Comparison of ENCODE assay signal across 1 cellular context in the genomic region with DNA sequence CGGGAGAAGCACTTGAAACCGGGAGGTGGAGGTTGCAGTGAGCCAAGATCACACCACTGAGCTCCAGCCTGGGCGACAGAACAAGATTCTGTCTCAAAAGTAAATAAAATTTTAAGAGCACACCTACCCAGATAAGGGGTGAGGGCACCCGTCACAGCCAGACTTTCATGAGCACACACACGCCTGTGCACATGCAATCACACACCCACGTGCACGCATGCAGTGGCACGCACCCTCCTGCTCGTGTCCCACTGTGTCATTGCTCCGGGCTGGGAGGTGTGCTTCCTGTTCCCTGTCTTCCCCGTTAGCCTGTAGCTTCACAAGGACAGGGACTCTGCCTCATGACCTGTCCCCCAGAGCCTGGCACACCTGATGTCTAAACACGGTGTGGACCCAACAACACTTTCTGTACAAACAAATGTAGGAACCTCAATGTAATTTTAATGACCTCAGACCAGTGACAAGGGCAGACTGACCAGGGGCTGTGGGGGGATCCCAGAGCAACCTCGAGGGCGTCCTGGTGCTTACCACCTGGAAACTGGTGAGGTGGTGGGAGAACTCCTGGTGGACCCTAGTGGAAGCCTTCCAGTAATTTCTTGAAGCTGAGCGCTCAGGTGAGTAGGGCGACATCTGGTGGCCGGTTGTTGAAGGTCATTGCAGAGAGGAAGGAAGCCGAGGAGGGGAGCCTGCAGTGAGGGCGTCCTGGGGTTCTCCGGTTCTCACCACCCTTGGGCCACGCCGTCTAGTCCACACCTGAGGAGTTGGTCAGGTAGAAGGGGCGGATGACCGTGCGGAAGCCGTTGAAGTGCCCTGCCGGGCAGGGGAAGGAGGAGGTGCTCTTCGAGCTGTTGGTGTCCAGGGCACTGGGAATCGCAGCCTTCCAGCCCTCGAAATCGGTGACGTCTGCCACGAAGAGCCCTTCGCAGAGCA.
A peak's percentile ranks its signal among the peaks of the same experiment; 100 is the strongest.
TF ChIP-seq lines count a peak whose summit lies in the region.

No MANE protein-coding gene starts in this region.

TF ChIP-seq in HepG2, 621 proteins besides CTCF, POLR2A, EP300 and RAD21 (continued from another document and continues in another):
- TF ChIP-seq, protein P1, sequence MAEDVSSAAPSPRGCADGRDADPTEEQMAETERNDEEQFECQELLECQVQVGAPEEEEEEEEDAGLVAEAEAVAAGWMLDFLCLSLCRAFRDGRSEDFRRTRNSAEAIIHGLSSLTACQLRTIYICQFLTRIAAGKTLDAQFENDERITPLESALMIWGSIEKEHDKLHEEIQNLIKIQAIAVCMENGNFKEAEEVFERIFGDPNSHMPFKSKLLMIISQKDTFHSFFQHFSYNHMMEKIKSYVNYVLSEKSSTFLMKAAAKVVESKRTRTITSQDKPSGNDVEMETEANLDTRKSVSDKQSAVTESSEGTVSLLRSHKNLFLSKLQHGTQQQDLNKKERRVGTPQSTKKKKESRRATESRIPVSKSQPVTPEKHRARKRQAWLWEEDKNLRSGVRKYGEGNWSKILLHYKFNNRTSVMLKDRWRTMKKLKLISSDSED (CRISPR knock-in tag; IDR thresholded peaks at IDR 0.05), result no peak
- TF ChIP-seq KLF6 (CRISPR knock-in tag; IDR thresholded peaks at IDR 0.05), result 0 out of 2 replicates have a peak, but pooled peaks have one; percentile 54
- TF ChIP-seq JARID2 (CRISPR knock-in tag; IDR thresholded peaks at IDR 0.05; ENCODE audit: insufficient replicate concordance), result no peak
- no peak for TF ChIP-seq FLYWCH1 (CRISPR knock-in tag; IDR thresholded peaks at IDR 0.05)
- TF ChIP-seq TCF7 (IDR thresholded peaks at IDR 0.05; ENCODE audit: low read depth), result no peak
- TF ChIP-seq RBM22 (optimal IDR thresholded peaks at IDR 0.05; ENCODE audit: low read length), result no peak
- no peak for TF ChIP-seq TBP (CRISPR knock-in tag; IDR thresholded peaks at IDR 0.05)
- 0 out of 2 replicates have a peak, but pooled peaks have one; percentile 50 for TF ChIP-seq ZNF792 (CRISPR knock-in tag; IDR thresholded peaks at IDR 0.05)
- no peak for TF ChIP-seq MAFG (CRISPR knock-in tag; IDR thresholded peaks at IDR 0.05)
- TF ChIP-seq, protein P2, sequence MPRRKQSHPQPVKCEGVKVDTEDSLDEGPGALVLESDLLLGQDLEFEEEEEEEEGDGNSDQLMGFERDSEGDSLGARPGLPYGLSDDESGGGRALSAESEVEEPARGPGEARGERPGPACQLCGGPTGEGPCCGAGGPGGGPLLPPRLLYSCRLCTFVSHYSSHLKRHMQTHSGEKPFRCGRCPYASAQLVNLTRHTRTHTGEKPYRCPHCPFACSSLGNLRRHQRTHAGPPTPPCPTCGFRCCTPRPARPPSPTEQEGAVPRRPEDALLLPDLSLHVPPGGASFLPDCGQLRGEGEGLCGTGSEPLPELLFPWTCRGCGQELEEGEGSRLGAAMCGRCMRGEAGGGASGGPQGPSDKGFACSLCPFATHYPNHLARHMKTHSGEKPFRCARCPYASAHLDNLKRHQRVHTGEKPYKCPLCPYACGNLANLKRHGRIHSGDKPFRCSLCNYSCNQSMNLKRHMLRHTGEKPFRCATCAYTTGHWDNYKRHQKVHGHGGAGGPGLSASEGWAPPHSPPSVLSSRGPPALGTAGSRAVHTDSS (CRISPR knock-in tag; conservative IDR thresholded peaks at IDR 0.05), result no peak
- peak; percentile 63; the same call in 1 of the 2 replicates for TF ChIP-seq ZNF331 (CRISPR knock-in tag; IDR thresholded peaks at IDR 0.05)
- TF ChIP-seq KDM3A (CRISPR knock-in tag; IDR thresholded peaks at IDR 0.05; ENCODE audit: low read depth), result peak; percentile 83; the same call in 1 of the 2 replicates
- TF ChIP-seq GZF1 (CRISPR knock-in tag; IDR thresholded peaks at IDR 0.05), result no peak
- TF ChIP-seq ZNF383 (CRISPR knock-in tag; IDR thresholded peaks at IDR 0.05; ENCODE audit: borderline replicate concordance), result no peak
- TF ChIP-seq MIXL1 (CRISPR knock-in tag; IDR thresholded peaks at IDR 0.05), result 0 out of 2 replicates have a peak, but pooled peaks have one; percentile 60
- TF ChIP-seq, protein P3, sequence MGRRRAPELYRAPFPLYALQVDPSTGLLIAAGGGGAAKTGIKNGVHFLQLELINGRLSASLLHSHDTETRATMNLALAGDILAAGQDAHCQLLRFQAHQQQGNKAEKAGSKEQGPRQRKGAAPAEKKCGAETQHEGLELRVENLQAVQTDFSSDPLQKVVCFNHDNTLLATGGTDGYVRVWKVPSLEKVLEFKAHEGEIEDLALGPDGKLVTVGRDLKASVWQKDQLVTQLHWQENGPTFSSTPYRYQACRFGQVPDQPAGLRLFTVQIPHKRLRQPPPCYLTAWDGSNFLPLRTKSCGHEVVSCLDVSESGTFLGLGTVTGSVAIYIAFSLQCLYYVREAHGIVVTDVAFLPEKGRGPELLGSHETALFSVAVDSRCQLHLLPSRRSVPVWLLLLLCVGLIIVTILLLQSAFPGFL (CRISPR knock-in tag; IDR thresholded peaks at IDR 0.05), result no peak
- TF ChIP-seq SPEN (CRISPR knock-in tag; IDR thresholded peaks at IDR 0.05; ENCODE audit: low read depth), result 0 out of 2 replicates have a peak, but pooled peaks have one; percentile 26
- TF ChIP-seq, protein P4, sequence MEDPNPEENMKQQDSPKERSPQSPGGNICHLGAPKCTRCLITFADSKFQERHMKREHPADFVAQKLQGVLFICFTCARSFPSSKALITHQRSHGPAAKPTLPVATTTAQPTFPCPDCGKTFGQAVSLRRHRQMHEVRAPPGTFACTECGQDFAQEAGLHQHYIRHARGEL (CRISPR knock-in tag; IDR thresholded peaks at IDR 0.05), result peak; percentile 95
- TF ChIP-seq, protein P5, sequence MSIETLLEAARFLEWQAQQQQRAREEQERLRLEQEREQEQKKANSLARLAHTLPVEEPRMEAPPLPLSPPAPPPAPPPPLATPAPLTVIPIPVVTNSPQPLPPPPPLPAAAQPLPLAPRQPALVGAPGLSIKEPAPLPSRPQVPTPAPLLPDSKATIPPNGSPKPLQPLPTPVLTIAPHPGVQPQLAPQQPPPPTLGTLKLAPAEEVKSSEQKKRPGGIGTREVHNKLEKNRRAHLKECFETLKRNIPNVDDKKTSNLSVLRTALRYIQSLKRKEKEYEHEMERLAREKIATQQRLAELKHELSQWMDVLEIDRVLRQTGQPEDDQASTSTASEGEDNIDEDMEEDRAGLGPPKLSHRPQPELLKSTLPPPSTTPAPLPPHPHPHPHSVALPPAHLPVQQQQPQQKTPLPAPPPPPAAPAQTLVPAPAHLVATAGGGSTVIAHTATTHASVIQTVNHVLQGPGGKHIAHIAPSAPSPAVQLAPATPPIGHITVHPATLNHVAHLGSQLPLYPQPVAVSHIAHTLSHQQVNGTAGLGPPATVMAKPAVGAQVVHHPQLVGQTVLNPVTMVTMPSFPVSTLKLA (IDR thresholded peaks at IDR 0.05), result no peak
- TF ChIP-seq, protein P6, sequence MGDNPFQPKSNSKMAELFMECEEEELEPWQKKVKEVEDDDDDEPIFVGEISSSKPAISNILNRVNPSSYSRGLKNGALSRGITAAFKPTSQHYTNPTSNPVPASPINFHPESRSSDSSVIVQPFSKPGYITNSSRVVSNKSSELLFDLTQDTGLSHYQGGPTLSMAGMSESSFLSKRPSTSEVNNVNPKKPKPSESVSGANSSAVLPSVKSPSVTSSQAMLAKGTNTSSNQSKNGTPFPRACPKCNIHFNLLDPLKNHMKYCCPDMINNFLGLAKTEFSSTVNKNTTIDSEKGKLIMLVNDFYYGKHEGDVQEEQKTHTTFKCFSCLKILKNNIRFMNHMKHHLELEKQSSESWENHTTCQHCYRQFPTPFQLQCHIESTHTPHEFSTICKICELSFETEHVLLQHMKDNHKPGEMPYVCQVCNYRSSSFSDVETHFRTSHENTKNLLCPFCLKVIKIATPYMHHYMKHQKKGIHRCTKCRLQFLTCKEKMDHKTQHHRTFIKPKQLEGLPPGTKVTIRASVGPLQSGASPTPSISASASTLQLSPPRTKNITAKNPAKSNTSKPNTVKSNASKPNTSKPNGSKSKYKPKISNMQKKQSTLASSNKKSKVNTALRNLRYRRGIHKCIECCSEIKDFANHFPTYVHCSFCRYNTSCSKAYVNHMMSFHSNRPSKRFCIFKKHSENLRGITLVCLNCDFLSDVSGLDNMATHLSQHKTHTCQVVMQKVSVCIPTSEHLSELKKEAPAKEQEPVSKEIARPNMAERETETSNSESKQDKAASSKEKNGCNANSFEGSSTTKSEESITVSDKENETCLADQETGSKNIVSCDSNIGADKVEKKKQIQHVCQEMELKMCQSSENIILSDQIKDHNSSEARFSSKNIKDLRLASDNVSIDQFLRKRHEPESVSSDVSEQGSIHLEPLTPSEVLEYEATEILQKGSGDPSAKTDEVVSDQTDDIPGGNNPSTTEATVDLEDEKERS (CRISPR knock-in tag; IDR thresholded peaks at IDR 0.05), result no peak
- TF ChIP-seq ZNF768 (CRISPR knock-in tag; IDR thresholded peaks at IDR 0.05), result no peak; the same call in 1 of the 2 replicates
- TF ChIP-seq TCF12 (IDR thresholded peaks at IDR 0.05), result no peak
- TF ChIP-seq TCF12 (CRISPR knock-in tag; IDR thresholded peaks at IDR 0.05), result no peak
- 0 out of 2 replicates have a peak, but pooled peaks have one; percentile 8 for TF ChIP-seq NFKB2 (CRISPR knock-in tag; IDR thresholded peaks at IDR 0.05; ENCODE audit: borderline replicate concordance)
- TF ChIP-seq MIER2 (CRISPR knock-in tag; IDR thresholded peaks at IDR 0.05), result no peak
- 0 out of 2 replicates have a peak, but pooled peaks have one; percentile 5 for TF ChIP-seq ZNF232 (CRISPR knock-in tag; IDR thresholded peaks at IDR 0.05; ENCODE audit: borderline replicate concordance)
- no peak for TF ChIP-seq TMF1 (CRISPR knock-in tag; IDR thresholded peaks at IDR 0.05; ENCODE audit: low read depth)
- TF ChIP-seq, protein P7, sequence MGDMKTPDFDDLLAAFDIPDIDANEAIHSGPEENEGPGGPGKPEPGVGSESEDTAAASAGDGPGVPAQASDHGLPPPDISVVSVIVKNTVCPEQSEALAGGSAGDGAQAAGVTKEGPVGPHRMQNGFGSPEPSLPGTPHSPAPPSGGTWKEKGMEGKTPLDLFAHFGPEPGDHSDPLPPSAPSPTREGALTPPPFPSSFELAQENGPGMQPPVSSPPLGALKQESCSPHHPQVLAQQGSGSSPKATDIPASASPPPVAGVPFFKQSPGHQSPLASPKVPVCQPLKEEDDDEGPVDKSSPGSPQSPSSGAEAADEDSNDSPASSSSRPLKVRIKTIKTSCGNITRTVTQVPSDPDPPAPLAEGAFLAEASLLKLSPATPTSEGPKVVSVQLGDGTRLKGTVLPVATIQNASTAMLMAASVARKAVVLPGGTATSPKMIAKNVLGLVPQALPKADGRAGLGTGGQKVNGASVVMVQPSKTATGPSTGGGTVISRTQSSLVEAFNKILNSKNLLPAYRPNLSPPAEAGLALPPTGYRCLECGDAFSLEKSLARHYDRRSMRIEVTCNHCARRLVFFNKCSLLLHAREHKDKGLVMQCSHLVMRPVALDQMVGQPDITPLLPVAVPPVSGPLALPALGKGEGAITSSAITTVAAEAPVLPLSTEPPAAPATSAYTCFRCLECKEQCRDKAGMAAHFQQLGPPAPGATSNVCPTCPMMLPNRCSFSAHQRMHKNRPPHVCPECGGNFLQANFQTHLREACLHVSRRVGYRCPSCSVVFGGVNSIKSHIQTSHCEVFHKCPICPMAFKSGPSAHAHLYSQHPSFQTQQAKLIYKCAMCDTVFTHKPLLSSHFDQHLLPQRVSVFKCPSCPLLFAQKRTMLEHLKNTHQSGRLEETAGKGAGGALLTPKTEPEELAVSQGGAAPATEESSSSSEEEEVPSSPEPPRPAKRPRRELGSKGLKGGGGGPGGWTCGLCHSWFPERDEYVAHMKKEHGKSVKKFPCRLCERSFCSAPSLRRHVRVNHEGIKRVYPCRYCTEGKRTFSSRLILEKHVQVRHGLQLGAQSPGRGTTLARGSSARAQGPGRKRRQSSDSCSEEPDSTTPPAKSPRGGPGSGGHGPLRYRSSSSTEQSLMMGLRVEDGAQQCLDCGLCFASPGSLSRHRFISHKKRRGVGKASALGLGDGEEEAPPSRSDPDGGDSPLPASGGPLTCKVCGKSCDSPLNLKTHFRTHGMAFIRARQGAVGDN (CRISPR knock-in tag; IDR thresholded peaks at IDR 0.05), result peak; percentile 75
- 0 out of 2 replicates have a peak, but pooled peaks have one; percentile 42 for TF ChIP-seq ELF3 (CRISPR knock-in tag; IDR thresholded peaks at IDR 0.05)
- TF ChIP-seq, protein P8, sequence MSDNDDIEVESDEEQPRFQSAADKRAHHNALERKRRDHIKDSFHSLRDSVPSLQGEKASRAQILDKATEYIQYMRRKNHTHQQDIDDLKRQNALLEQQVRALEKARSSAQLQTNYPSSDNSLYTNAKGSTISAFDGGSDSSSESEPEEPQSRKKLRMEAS (IDR thresholded peaks at IDR 0.05), result peak; percentile 17
- TF ChIP-seq RFX1 (IDR thresholded peaks at IDR 0.05), result no peak
- TF ChIP-seq, protein P9, sequence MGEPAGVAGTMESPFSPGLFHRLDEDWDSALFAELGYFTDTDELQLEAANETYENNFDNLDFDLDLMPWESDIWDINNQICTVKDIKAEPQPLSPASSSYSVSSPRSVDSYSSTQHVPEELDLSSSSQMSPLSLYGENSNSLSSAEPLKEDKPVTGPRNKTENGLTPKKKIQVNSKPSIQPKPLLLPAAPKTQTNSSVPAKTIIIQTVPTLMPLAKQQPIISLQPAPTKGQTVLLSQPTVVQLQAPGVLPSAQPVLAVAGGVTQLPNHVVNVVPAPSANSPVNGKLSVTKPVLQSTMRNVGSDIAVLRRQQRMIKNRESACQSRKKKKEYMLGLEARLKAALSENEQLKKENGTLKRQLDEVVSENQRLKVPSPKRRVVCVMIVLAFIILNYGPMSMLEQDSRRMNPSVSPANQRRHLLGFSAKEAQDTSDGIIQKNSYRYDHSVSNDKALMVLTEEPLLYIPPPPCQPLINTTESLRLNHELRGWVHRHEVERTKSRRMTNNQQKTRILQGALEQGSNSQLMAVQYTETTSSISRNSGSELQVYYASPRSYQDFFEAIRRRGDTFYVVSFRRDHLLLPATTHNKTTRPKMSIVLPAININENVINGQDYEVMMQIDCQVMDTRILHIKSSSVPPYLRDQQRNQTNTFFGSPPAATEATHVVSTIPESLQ (CRISPR knock-in tag; conservative IDR thresholded peaks at IDR 0.05), result 0 out of 2 replicates have a peak, but pooled peaks have one; percentile 58
- no peak for TF ChIP-seq KMT2B (CRISPR knock-in tag; IDR thresholded peaks at IDR 0.05)
- TF ChIP-seq ZNF263 (CRISPR knock-in tag; IDR thresholded peaks at IDR 0.05), result no peak
- no peak for TF ChIP-seq NFIB (CRISPR knock-in tag; IDR thresholded peaks at IDR 0.05; ENCODE audit: borderline replicate concordance)
- TF ChIP-seq TAF15 (IDR thresholded peaks at IDR 0.05; ENCODE audit: low read depth, low read length, poor library complexity, severe bottlenecking), result no peak
- TF ChIP-seq KLF9 (CRISPR knock-in tag; IDR thresholded peaks at IDR 0.05; ENCODE audit: low read depth), result no peak
- peak; percentile 13; the same call in 1 of the 2 replicates for TF ChIP-seq RXRA (CRISPR knock-in tag; IDR thresholded peaks at IDR 0.05)
- TF ChIP-seq ZNF20 (CRISPR knock-in tag; IDR thresholded peaks at IDR 0.05), result no peak
- TF ChIP-seq THAP11 (CRISPR knock-in tag; IDR thresholded peaks at IDR 0.05), result peak; percentile 38; the same call in 1 of the 2 replicates
- TF ChIP-seq EHMT2 (IDR thresholded peaks at IDR 0.05; ENCODE audit: borderline replicate concordance, low read depth, low read length), result no peak
- TF ChIP-seq GATA4 (IDR thresholded peaks at IDR 0.05; ENCODE audit: borderline replicate concordance, low read depth), result no peak
- TF ChIP-seq SATB2 (CRISPR knock-in tag; IDR thresholded peaks at IDR 0.05), result no peak
- TF ChIP-seq, protein P10, sequence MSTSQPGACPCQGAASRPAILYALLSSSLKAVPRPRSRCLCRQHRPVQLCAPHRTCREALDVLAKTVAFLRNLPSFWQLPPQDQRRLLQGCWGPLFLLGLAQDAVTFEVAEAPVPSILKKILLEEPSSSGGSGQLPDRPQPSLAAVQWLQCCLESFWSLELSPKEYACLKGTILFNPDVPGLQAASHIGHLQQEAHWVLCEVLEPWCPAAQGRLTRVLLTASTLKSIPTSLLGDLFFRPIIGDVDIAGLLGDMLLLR (CRISPR knock-in tag; IDR thresholded peaks at IDR 0.05), result peak; percentile 53; the same call in 1 of the 2 replicates
- peak; percentile 26; the same call in 1 of the 2 replicates for TF ChIP-seq BORCS8-MEF2B (CRISPR knock-in tag; IDR thresholded peaks at IDR 0.05)
